ENCODE assay signal across 16 cellular contexts in the genomic region with DNA sequence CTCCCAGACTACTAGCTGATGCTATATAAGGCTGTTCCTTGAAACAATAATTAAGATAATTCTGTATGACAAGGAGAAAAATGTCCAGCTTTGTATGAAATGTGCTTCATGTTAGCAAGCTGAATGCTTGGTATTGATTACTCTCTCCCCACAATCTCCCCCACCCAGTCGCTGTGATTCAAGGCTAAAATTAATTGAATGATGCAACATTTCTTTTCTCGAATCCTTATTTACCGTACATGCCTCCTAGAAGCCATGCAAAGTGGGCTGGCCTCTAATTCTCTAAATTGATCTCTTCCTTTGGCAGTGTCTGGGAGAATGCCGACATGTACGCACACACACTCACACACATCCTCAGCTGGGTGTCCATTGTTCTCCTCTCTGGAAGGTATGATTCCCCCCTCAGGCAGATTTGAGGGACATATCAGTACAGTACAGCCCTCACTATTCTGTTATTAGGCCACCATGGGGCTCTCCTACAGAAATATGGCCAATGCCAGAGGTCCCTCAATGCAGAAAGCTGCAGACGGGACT.
"Had no signal": no experiment of that assay in that cellular context is flagged by ENCODE, and none has a peak within 500 bp of the region (broad histone marks: within the 10 kb centered on the region; RNA-seq: fewer than 3 reads in every experiment).

No MANE protein-coding gene starts in this region.

- H3K27ac Mint-ChIP-seq: activated CD4-positive, alpha-beta memory T cell treated with anti-CD3 and anti-CD28 coated beads for 36 hours; activated naive CD8-positive, alpha-beta T cell treated with anti-CD3 and anti-CD28 coated beads for 36 hours; activated T-cell treated with anti-CD3 and anti-CD28 coated beads, Interleukin-2, amount 50 U/mL, for 72 hours had no signal

- H3K27me3 Mint-ChIP-seq: activated CD4-positive, alpha-beta memory T cell treated with anti-CD3 and anti-CD28 coated beads for 36 hours; activated naive CD8-positive, alpha-beta T cell treated with anti-CD3 and anti-CD28 coated beads for 36 hours had no signal

- H3K36me3 ChIP-seq: esophagus muscularis mucosa, upper lobe of left lung had no signal

- H3K27ac ChIP-seq: esophagus muscularis mucosa, foreskin keratinocyte, upper lobe of left lung had no signal

- H3K4me3 ChIP-seq: esophagus muscularis mucosa, upper lobe of left lung had no signal

- H3K9me3 ChIP-seq: esophagus muscularis mucosa, upper lobe of left lung had no signal

- H3K9me3 Mint-ChIP-seq: activated CD4-positive, alpha-beta memory T cell treated with anti-CD3 and anti-CD28 coated beads for 36 hours; activated naive CD8-positive, alpha-beta T cell treated with anti-CD3 and anti-CD28 coated beads for 36 hours had no signal

- H3K27me3 ChIP-seq: esophagus muscularis mucosa, upper lobe of left lung had no signal

- H3K4me1 ChIP-seq: foreskin keratinocyte had no signal

- DNase-seq: activated CD4-positive, alpha-beta memory T cell treated with anti-CD3 and anti-CD28 coated beads for 36 hours; activated CD4-positive, CD25-positive, alpha-beta regulatory T cell treated with anti-CD3 and anti-CD28 coated beads, Interleukin-2, amount 50 U/mL, for 72 hours; activated gamma-delta T cell treated with Interleukin-2 at 50 U/mL for 16 hours; activated naive CD8-positive, alpha-beta T cell treated with anti-CD3 and anti-CD28 coated beads for 36 hours; activated T-cell treated with anti-CD3 and anti-CD28 coated beads, Interleukin-2, amount 50 U/mL, for 72 hours; dermis blood vessel endothelial cell; foreskin keratinocyte; head of caudate nucleus; occipital lobe; stimulated activated CD4-positive, alpha-beta T cell treated with anti-CD3 and anti-CD28 coated beads, Interleukin-12 subunit alpha, Interleukin-12 subunit beta, amount 100 ng/mL, for 4 hours; stimulated activated CD4-positive, alpha-beta T cell treated with anti-CD3 and anti-CD28 coated beads, Interleukin-2, amount 100 ng/mL, for 48 hours; stimulated activated naive CD4-positive, alpha-beta T cell treated with Interleukin-2 at 50 U/mL for 16 hours; SW 1271; upper lobe of left lung had no signal

- H3K36me3 Mint-ChIP-seq: activated CD4-positive, alpha-beta memory T cell treated with anti-CD3 and anti-CD28 coated beads for 36 hours had no signal

- H3K4me3 Mint-ChIP-seq: activated CD4-positive, alpha-beta memory T cell treated with anti-CD3 and anti-CD28 coated beads for 36 hours; activated naive CD8-positive, alpha-beta T cell treated with anti-CD3 and anti-CD28 coated beads for 36 hours; activated T-cell treated with anti-CD3 and anti-CD28 coated beads, Interleukin-2, amount 50 U/mL, for 72 hours had no signal

- ATAC-seq: activated T-cell treated with anti-CD3 and anti-CD28 coated beads, Interleukin-2, amount 50 U/mL, for 72 hours; foreskin keratinocyte; sciatic nerve had no signal
